ENCODE assay signal across 5 cellular contexts in genomic region chrX:133991057-133991456, GRCh38. TPM values are rescaled to one million over a fixed set of nuclear protein-coding genes. Genes with fewer than 3 reads are reported as not detected.
"Had no signal": no experiment of that assay in that cellular context is flagged by ENCODE, and none has a peak within 500 bp of the region (broad histone marks: within the 10 kb centered on the region; RNA-seq: fewer than 3 reads in every experiment).

No MANE protein-coding gene starts in this region.

RNA-seq across cellular contexts. Expression of gene GPC3, which starts 5.7 kb away (rescaled TPM):
- total RNA-seq: dermis blood vessel endothelial cell, dermis microvascular lymphatic vessel endothelial cell, endothelial cell of umbilical vein, fibroblast of villous mesenchyme, glomerular endothelial cell had no signal
- polyA plus RNA-seq: endothelial cell of umbilical vein had no signal
